In the genomic region with DNA sequence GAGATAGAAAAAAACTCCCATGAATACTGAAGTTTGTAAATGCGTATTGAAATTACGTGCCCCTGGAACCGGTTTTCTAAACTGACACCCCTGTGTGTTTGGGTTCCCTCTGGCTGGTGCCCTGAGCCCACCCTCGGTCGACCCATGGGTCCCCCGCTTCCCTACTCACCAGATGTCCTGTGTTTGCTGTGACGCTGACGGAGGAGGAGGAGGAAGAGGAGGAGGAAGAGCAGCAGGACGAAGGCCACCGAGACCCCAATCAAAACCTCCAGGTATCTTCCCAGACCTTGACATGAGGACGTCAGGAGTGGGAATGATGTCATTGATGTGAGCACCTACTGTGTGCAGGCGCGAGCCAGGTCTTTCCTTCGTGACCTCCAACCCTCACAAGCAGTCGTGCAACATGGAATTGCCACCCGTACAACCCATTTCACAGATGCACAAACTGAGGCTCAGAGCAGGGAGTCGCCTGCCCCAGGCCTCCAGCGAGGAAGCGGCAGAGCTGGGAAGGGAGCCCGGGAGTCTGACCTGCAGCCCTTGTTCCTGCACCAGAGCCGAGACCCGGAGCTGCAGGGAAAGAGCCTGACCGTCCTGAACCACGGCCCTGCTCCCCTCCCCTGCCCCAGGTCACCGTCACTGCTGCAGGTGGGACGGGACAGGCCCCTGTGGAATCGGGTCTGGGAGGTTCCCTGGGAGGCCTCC, we compare ENCODE assay signal across 29 cellular contexts. TPM values are rescaled to one million over a fixed set of nuclear protein-coding genes. Genes with fewer than 3 reads are reported as not detected.
"Had no signal": no experiment of that assay in that cellular context is flagged by ENCODE, and none has a peak within 500 bp of the region (broad histone marks: within the 10 kb centered on the region; RNA-seq: fewer than 3 reads in every experiment).

No MANE protein-coding gene starts in this region.

- H3K27ac ChIP-seq: adrenal gland, breast epithelium, esophagus squamous epithelium, gastrocnemius medialis, transverse colon, WERI-Rb-1 had no signal

- DNase-seq: activated CD4-positive, alpha-beta T cell treated with anti-CD3 and anti-CD28 coated beads, Interleukin-2, amount 10 ng/mL, durations not matched to agents 7 days and 5 days; activated CD4-positive, CD25-positive, alpha-beta regulatory T cell treated with anti-CD3 and anti-CD28 coated beads, Interleukin-2, amount 50 U/mL, for 72 hours; activated CD8-positive, alpha-beta memory T cell treated with anti-CD3 and anti-CD28 coated beads, Interleukin-2, amount 10 ng/mL, durations not matched to agents 7 days and 5 days; activated CD8-positive, alpha-beta T cell treated with anti-CD3 and anti-CD28 coated beads for 36 hours; activated gamma-delta T cell treated with Interleukin-2 at 50 U/mL for 16 hours; esophagus squamous epithelium; gastrocnemius medialis; head of caudate nucleus; hypothalamus; midbrain; natural killer cell; nucleus accumbens; stimulated activated CD4-positive, alpha-beta T cell treated with anti-CD3 and anti-CD28 coated beads, Interleukin-15, amount 100 ng/mL, for 24 hours; T-cell; transverse colon; WERI-Rb-1 had no signal

- FAIRE-seq: colon, TTC549, urothelium cell line had no signal

- H3K4me3 ChIP-seq: adrenal gland, breast epithelium, esophagus squamous epithelium, gastrocnemius medialis, smooth muscle cell, transverse colon had no signal

- H3K4me1 ChIP-seq: adrenal gland, breast epithelium, esophagus squamous epithelium, gastrocnemius medialis, transverse colon had no signal

- H3K27ac Mint-ChIP-seq: activated CD4-positive, alpha-beta T cell treated with anti-CD3 and anti-CD28 coated beads, Interleukin-2, amount 10 ng/mL, durations not matched to agents 7 days and 5 days; activated CD8-positive, alpha-beta memory T cell treated with anti-CD3 and anti-CD28 coated beads, Interleukin-2, amount 10 ng/mL, durations not matched to agents 7 days and 5 days; activated CD8-positive, alpha-beta T cell treated with anti-CD3 and anti-CD28 coated beads for 36 hours; activated naive CD8-positive, alpha-beta T cell; activated T-helper 1 cell treated with anti-CD3 and anti-CD28 coated beads, Interleukin-12 subunit alpha, Interleukin-12 subunit beta, Interleukin-2, Interleukin-4 antibody, amounts not matched to agents 30 ng/mL and 10 ng/mL and 1 ng/mL, durations not matched to agents 14 hours and 24 hours and 36 hours; natural killer cell; stimulated activated memory B cell treated with anti-CD40 and anti-IgM and Interleukin-4, amounts not matched to agents 10 μg/mL and 1 μg/mL and 100 μg/mL, for 72 hours; T-cell had no signal

- H3K36me3 ChIP-seq: adrenal gland, breast epithelium, esophagus squamous epithelium, gastrocnemius medialis, transverse colon, WERI-Rb-1 had no signal

- H3K4me2 ChIP-seq: smooth muscle cell had no signal

- H3K4me3 Mint-ChIP-seq: activated CD4-positive, alpha-beta T cell treated with anti-CD3 and anti-CD28 coated beads, Interleukin-2, amount 10 ng/mL, durations not matched to agents 7 days and 5 days; activated CD8-positive, alpha-beta memory T cell treated with anti-CD3 and anti-CD28 coated beads, Interleukin-2, amount 10 ng/mL, durations not matched to agents 7 days and 5 days; activated CD8-positive, alpha-beta T cell treated with anti-CD3 and anti-CD28 coated beads for 36 hours; activated naive CD8-positive, alpha-beta T cell; activated T-helper 1 cell treated with anti-CD3 and anti-CD28 coated beads, Interleukin-12 subunit alpha, Interleukin-12 subunit beta, Interleukin-2, Interleukin-4 antibody, amounts not matched to agents 30 ng/mL and 10 ng/mL and 1 ng/mL, durations not matched to agents 14 hours and 24 hours and 36 hours; central memory CD8-positive, alpha-beta T cell; natural killer cell; stimulated activated memory B cell treated with anti-CD40 and anti-IgM and Interleukin-4, amounts not matched to agents 10 μg/mL and 1 μg/mL and 100 μg/mL, for 72 hours; T-cell had no signal

- ATAC-seq: activated CD8-positive, alpha-beta memory T cell treated with anti-CD3 and anti-CD28 coated beads, Interleukin-2, amount 10 ng/mL, durations not matched to agents 7 days and 5 days; activated CD8-positive, alpha-beta T cell treated with anti-CD3 and anti-CD28 coated beads for 36 hours; gastrocnemius medialis; natural killer cell; sciatic nerve; stimulated activated memory B cell treated with anti-CD40 and anti-IgM and Interleukin-4, amounts not matched to agents 10 μg/mL and 1 μg/mL and 100 μg/mL, for 72 hours; T-cell had no signal

- H3K9me3 ChIP-seq: adrenal gland, breast epithelium, esophagus squamous epithelium, gastrocnemius medialis, transverse colon had no signal

- H3K36me3 Mint-ChIP-seq: natural killer cell, T-cell had no signal

- H3K9me3 Mint-ChIP-seq: activated CD4-positive, alpha-beta T cell treated with anti-CD3 and anti-CD28 coated beads, Interleukin-2, amount 10 ng/mL, durations not matched to agents 7 days and 5 days; activated T-helper 1 cell treated with anti-CD3 and anti-CD28 coated beads, Interleukin-12 subunit alpha, Interleukin-12 subunit beta, Interleukin-2, Interleukin-4 antibody, amounts not matched to agents 30 ng/mL and 10 ng/mL and 1 ng/mL, durations not matched to agents 14 hours and 24 hours and 36 hours; central memory CD8-positive, alpha-beta T cell; natural killer cell; stimulated activated memory B cell treated with anti-CD40 and anti-IgM and Interleukin-4, amounts not matched to agents 10 μg/mL and 1 μg/mL and 100 μg/mL, for 72 hours; T-cell had no signal

- H3K27me3 ChIP-seq: adrenal gland had no signal

- H3K4me1 Mint-ChIP-seq: stimulated activated memory B cell treated with anti-CD40 and anti-IgM and Interleukin-4, amounts not matched to agents 10 μg/mL and 1 μg/mL and 100 μg/mL, for 72 hours had no signal

RNA-seq across cellular contexts. Expression of a gene that starts 3.7 kb away (rescaled TPM):
- total RNA-seq: activated CD8-positive, alpha-beta T cell treated with anti-CD3 and anti-CD28 coated beads for 36 hours; renal cortical epithelial cell; smooth muscle cell; temporal lobe had no signal

RNA-seq across cellular contexts. Expression of a gene that starts 23.5 kb away (rescaled TPM):
- total RNA-seq: activated CD8-positive, alpha-beta memory T cell treated with anti-CD3 and anti-CD28 coated beads, Interleukin-2, amount 10 ng/mL, durations not matched to agents 7 days and 5 days; activated CD8-positive, alpha-beta T cell treated with anti-CD3 and anti-CD28 coated beads for 36 hours; renal cortical epithelial cell; smooth muscle cell had no signal
- polyA plus RNA-seq: smooth muscle cell had no signal
